ENCODE assay signal across 20 cellular contexts in the genomic region with DNA sequence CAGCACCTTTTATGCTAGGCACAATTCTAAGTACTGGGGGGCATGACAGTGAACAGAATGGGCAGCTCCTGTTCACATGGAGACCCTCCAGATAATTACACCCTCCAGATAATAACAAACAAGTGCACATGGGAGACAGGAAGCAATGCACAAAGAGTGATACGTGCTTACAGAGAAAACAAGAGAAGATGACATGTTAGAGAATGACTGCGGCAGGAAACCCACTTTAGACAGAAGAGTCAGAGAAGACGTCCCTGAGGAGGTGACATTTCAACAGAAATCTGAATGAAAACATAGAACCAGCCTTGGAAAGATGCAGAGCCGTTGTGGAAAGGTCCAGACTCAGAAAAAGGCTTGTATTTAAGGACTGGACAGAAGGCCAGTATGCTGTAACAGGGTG. TPM values are rescaled to one million over a fixed set of nuclear protein-coding genes. Genes with fewer than 3 reads are reported as not detected.
A peak's percentile ranks its signal among the peaks of the same experiment; 100 is the strongest.
DNase-seq lines count a peak whose midpoint lies in the region; ATAC-seq and TF ChIP-seq lines count a peak whose summit lies in the region.
"Had no signal": no experiment of that assay in that cellular context is flagged by ENCODE, and none has a peak within 500 bp of the region (broad histone marks: within the 10 kb centered on the region; RNA-seq: fewer than 3 reads in every experiment).

No MANE protein-coding gene starts in this region.

- H3K4me3 Mint-ChIP-seq in activated naive CD8-positive, alpha-beta T cell treated with anti-CD3 and anti-CD28 coated beads, Interleukin-2, amount 10 ng/mL, durations not matched to agents 7 days and 5 days, result no peak overlapping the region
- no peak overlapping the region for H3K4me3 Mint-ChIP-seq in activated naive CD8-positive, alpha-beta T cell treated with anti-CD3 and anti-CD28 coated beads for 36 hours
- H3K4me3 Mint-ChIP-seq: stimulated activated naive B cell treated with anti-CD40 and anti-IgM and Interleukin-4, amounts not matched to agents 10 μg/mL and 1 μg/mL and 100 μg/mL, for 72 hours; T-helper 2 cell treated with Interferon-gamma antibody and Interleukin-4, amounts not matched to agents 5 μg/mL and 100 μg/mL, for 36 hours; type B pancreatic cell had no signal

- H3K4me1 ChIP-seq in skeletal muscle tissue (ENCODE audit: control insufficient read depth in 3 of 3, insufficient read depth in 3 of 3, low read length in 3 of 3), result peaks cover 15 to 40% (median 15%) of the 10 kb centered on the region in 3 donors
- H3K4me1 ChIP-seq: SJSA1 had no signal

- no peaks in the 10 kb centered on the region for H3K27me3 ChIP-seq in skeletal muscle tissue (ENCODE audit: control insufficient read depth in 3 of 3, insufficient read depth in 3 of 3, low read length in 3 of 3)
- H3K27me3 ChIP-seq: neutrophil, right atrium auricular region, SJSA1 had no signal

- peak; percentile 88 for ATAC-seq in activated naive CD8-positive, alpha-beta T cell treated with anti-CD3 and anti-CD28 coated beads, Interleukin-2, amount 10 ng/mL, durations not matched to agents 7 days and 5 days (ENCODE audit: low read depth)
- no peak for ATAC-seq in HG03442 (IDR thresholded peaks at IDR 0.05; ENCODE audit: unreplicated experiment)
- ATAC-seq: stimulated activated naive B cell treated with anti-CD40 and anti-IgM and Interleukin-4, amounts not matched to agents 10 μg/mL and 1 μg/mL and 100 μg/mL, for 72 hours had no signal

- peak overlapping the region; percentile 65 for H3K27ac ChIP-seq in skeletal muscle tissue (ENCODE audit: low read depth, low read length)
- H3K27ac ChIP-seq: neutrophil, SJSA1 had no signal

- H3K4me1 Mint-ChIP-seq in activated naive CD8-positive, alpha-beta T cell treated with anti-CD3 and anti-CD28 coated beads, Interleukin-2, amount 10 ng/mL, durations not matched to agents 7 days and 5 days, result no peaks in the 10 kb centered on the region
- no peaks in the 10 kb centered on the region for H3K4me1 Mint-ChIP-seq in activated naive CD8-positive, alpha-beta T cell treated with anti-CD3 and anti-CD28 coated beads for 36 hours
- H3K4me1 Mint-ChIP-seq: stimulated activated naive B cell treated with anti-CD40 and anti-IgM and Interleukin-4, amounts not matched to agents 10 μg/mL and 1 μg/mL and 100 μg/mL, for 72 hours had no signal

- peaks cover 0 to 10% (median 2%) of the 10 kb centered on the region in 3 donors for H3K36me3 ChIP-seq in skeletal muscle tissue (ENCODE audit: control insufficient read depth in 3 of 3, insufficient read depth in 3 of 3, low read length in 3 of 3)
- H3K36me3 ChIP-seq: neutrophil, right atrium auricular region had no signal

- peaks cover 2% of the 10 kb centered on the region for H3K36me3 Mint-ChIP-seq in activated naive CD8-positive, alpha-beta T cell treated with anti-CD3 and anti-CD28 coated beads, Interleukin-2, amount 10 ng/mL, durations not matched to agents 7 days and 5 days
- no peaks in the 10 kb centered on the region for H3K36me3 Mint-ChIP-seq in activated naive CD8-positive, alpha-beta T cell treated with anti-CD3 and anti-CD28 coated beads for 36 hours
- H3K36me3 Mint-ChIP-seq: type B pancreatic cell had no signal

- no peak overlapping the region for H3K4me3 ChIP-seq in skeletal muscle tissue (ENCODE audit: low read length in 3 of 3)
- H3K4me3 ChIP-seq: right atrium auricular region, SJSA1 had no signal

- no peaks in the 10 kb centered on the region for H3K9me3 Mint-ChIP-seq in activated naive CD8-positive, alpha-beta T cell treated with anti-CD3 and anti-CD28 coated beads, Interleukin-2, amount 10 ng/mL, durations not matched to agents 7 days and 5 days
- no peaks in the 10 kb centered on the region for H3K9me3 Mint-ChIP-seq in activated naive CD8-positive, alpha-beta T cell treated with anti-CD3 and anti-CD28 coated beads for 36 hours
- H3K9me3 Mint-ChIP-seq: stimulated activated naive B cell treated with anti-CD40 and anti-IgM and Interleukin-4, amounts not matched to agents 10 μg/mL and 1 μg/mL and 100 μg/mL, for 72 hours; T-helper 2 cell treated with Interferon-gamma antibody and Interleukin-4, amounts not matched to agents 5 μg/mL and 100 μg/mL, for 36 hours; type B pancreatic cell had no signal

- no peaks in the 10 kb centered on the region for H3K27me3 Mint-ChIP-seq in activated naive CD8-positive, alpha-beta T cell treated with anti-CD3 and anti-CD28 coated beads, Interleukin-2, amount 10 ng/mL, durations not matched to agents 7 days and 5 days
- H3K27me3 Mint-ChIP-seq in activated naive CD8-positive, alpha-beta T cell treated with anti-CD3 and anti-CD28 coated beads for 36 hours, result no peaks in the 10 kb centered on the region
- H3K27me3 Mint-ChIP-seq: stimulated activated naive B cell treated with anti-CD40 and anti-IgM and Interleukin-4, amounts not matched to agents 10 μg/mL and 1 μg/mL and 100 μg/mL, for 72 hours; type B pancreatic cell had no signal

- no peaks in the 10 kb centered on the region for H3K9me3 ChIP-seq in skeletal muscle tissue (ENCODE audit: control insufficient read depth in 3 of 3, low read length in 3 of 3)
- H3K9me3 ChIP-seq: neutrophil, right atrium auricular region, SJSA1 had no signal

- POLR2A ChIA-PET in activated naive CD8-positive, alpha-beta T cell treated with anti-CD3 and anti-CD28 coated beads, Interleukin-2, amount 10 ng/mL, durations not matched to agents 7 days and 5 days (lab: Charles Lee), result no interaction called here

- H3K27ac Mint-ChIP-seq in activated naive CD8-positive, alpha-beta T cell treated with anti-CD3 and anti-CD28 coated beads, Interleukin-2, amount 10 ng/mL, durations not matched to agents 7 days and 5 days, result no peak overlapping the region
- H3K27ac Mint-ChIP-seq in activated naive CD8-positive, alpha-beta T cell treated with anti-CD3 and anti-CD28 coated beads for 36 hours, result no peak overlapping the region
- H3K27ac Mint-ChIP-seq: stimulated activated naive B cell treated with anti-CD40 and anti-IgM and Interleukin-4, amounts not matched to agents 10 μg/mL and 1 μg/mL and 100 μg/mL, for 72 hours; T-helper 2 cell treated with Interferon-gamma antibody and Interleukin-4, amounts not matched to agents 5 μg/mL and 100 μg/mL, for 36 hours; type B pancreatic cell had no signal

- DNase-seq in activated naive CD8-positive, alpha-beta T cell treated with anti-CD3 and anti-CD28 coated beads, Interleukin-2, amount 10 ng/mL, durations not matched to agents 7 days and 5 days, result no peak
- no peak for DNase-seq in activated naive CD8-positive, alpha-beta T cell treated with anti-CD3 and anti-CD28 coated beads for 36 hours
- DNase-seq in NCI-H2029 treated with DMSO at 0.1 percent for 48 hours (lab: John Stamatoyannopoulos, UW), result peak; percentile 48
- no peak for DNase-seq in GDM1 (lab: John Stamatoyannopoulos, UW)
- DNase-seq in NCI-H510A (lab: John Stamatoyannopoulos, UW), result no peak
- DNase-seq: activated effector memory CD4-positive, alpha-beta T cell treated with anti-CD3 and anti-CD28 coated beads, Interleukin-2, amount 50 U/mL, for 16 hours; effector CD8-positive, alpha-beta T cell; head of caudate nucleus; KG1; NCI-H524; stimulated activated CD4-positive, alpha-beta T cell treated with anti-CD3 and anti-CD28 coated beads, Interleukin-15, amount 100 ng/mL, for 24 hours; stimulated activated naive B cell treated with anti-CD40 and anti-IgM and Interleukin-4, amounts not matched to agents 10 μg/mL and 1 μg/mL and 100 μg/mL, for 72 hours had no signal

- H3K9ac ChIP-seq in skeletal muscle tissue (ENCODE audit: low read depth in 1 of 3, low read length in 3 of 3), result no peak overlapping the region

TF ChIP-seq in PFSK-1, 5 proteins besides CTCF, POLR2A, EP300 and RAD21:
- TF ChIP-seq POLR2AphosphoS5 (IDR thresholded peaks at IDR 0.05; ENCODE audit: low read depth, low read length) (no peak), SIN3A (IDR thresholded peaks at IDR 0.05; ENCODE audit: borderline replicate concordance, insufficient read depth, low read length) (peak; percentile 70; the same call in 1 of the 2 replicates)
TF ChIP-seq in PFSK-1: peak in this region for 1.

RNA-seq across cellular contexts. Expression of a gene that starts 54.7 kb away (rescaled TPM):
- under 1 TPM; 0.39 to 0.71 TPM for total RNA-seq in activated naive CD8-positive, alpha-beta T cell treated with anti-CD3 and anti-CD28 coated beads, Interleukin-2, amount 10 ng/mL, durations not matched to agents 7 days and 5 days
- total RNA-seq in activated naive CD8-positive, alpha-beta T cell treated with anti-CD3 and anti-CD28 coated beads for 36 hours, result under 1 TPM; 0.16 to 0.43 TPM
- polyA plus RNA-seq in PFSK-1 (2012; ENCODE audit: insufficient read length, low read depth), result 0.68 TPM
- not detected for total RNA-seq in skeletal muscle tissue
- total RNA-seq: SJSA1 had no signal
